In genomic region chr4:41963105-41963504, GRCh38 we compare ENCODE assay signal across 9 cellular contexts. TPM values are rescaled to one million over a fixed set of nuclear protein-coding genes. Genes with fewer than 3 reads are reported as not detected.
A peak's percentile ranks its signal among the peaks of the same experiment; 100 is the strongest.
DNase-seq lines count a peak whose midpoint lies in the region; ATAC-seq and TF ChIP-seq lines count a peak whose summit lies in the region.
"Had no signal": no experiment of that assay in that cellular context is flagged by ENCODE, and none has a peak within 500 bp of the region (broad histone marks: within the 10 kb centered on the region; RNA-seq: fewer than 3 reads in every experiment).

No MANE protein-coding gene starts in this region.

- no peak overlapping the region for H3K4me2 ChIP-seq in HCT116 (ENCODE audit: low read length)

- no peak overlapping the region for H3K9ac ChIP-seq in HCT116 (ENCODE audit: low read length)

- no peak for ATAC-seq in HCT116
- ATAC-seq in HG02973 (IDR thresholded peaks at IDR 0.05; ENCODE audit: unreplicated experiment) = no peak
- no peak for ATAC-seq in GM21717 (IDR thresholded peaks at IDR 0.05; ENCODE audit: unreplicated experiment)

- CTCF ChIA-PET in HCT116 (lab: Charles Lee) = interaction anchor here (0.7 kb wide), 2 partner anchors 276 to 280 kb away, joined by 3 read pairs; no protein-coding TSS in a partner anchor

- RAD21 ChIA-PET in HCT116 (lab: Charles Lee; ENCODE audit: low non-redundant PET in 1 of 2, low total read pairs in 2 of 2, uncharacterized antibody in 2 of 2, unreplicated experiment in 2 of 2) = no interaction called here

- no peaks in the 10 kb centered on the region for H3K79me2 ChIP-seq in HCT116 (ENCODE audit: insufficient read depth, low read length)

- DNase-seq in Caki2 (ENCODE audit: low read depth) (peak; percentile 6), HCT116 (ENCODE audit: low read depth, low spot score) (peak; percentile 10), amniotic epithelial cell (ENCODE audit: low read depth) (peak; percentile 31), lung microvascular endothelial cell (ENCODE audit: low read depth in 2 of 2) (peak; percentile 17 to 27), NCI-H2081 treated with DMSO at 0.1 percent for 48 hours (lab: John Stamatoyannopoulos, UW) (no peak)
- DNase-seq in stimulated activated naive CD4-positive, alpha-beta T cell treated with Interleukin-2 at 50 U/mL for 16 hours (lab: John Stamatoyannopoulos, UW) = no peak

- POLR2A ChIA-PET in HCT116 (lab: Charles Lee) = interaction anchor here (0.7 kb wide), 1 partner anchor 339 kb away, joined by 4 read pairs; no protein-coding TSS in a partner anchor

- H3K36me3 ChIP-seq in HCT116 (ENCODE audit: control insufficient read depth in 1 of 2, insufficient read depth in 2 of 2, low read length in 2 of 2) = no peaks in the 10 kb centered on the region; a peak in 1 of 4 replicates

- no peak overlapping the region for H3K27ac ChIP-seq in HCT116 (ENCODE audit: low read depth, low read length)

- no peaks in the 10 kb centered on the region for H3K4me1 ChIP-seq in HCT116 (ENCODE audit: control insufficient read depth in 1 of 2, insufficient read depth in 2 of 2, low read length in 2 of 2)

- TF ChIP-seq POLR2A in HCT116 (IDR thresholded peaks at IDR 0.05; ENCODE audit: borderline replicate concordance, extremely low read depth, insufficient read depth, insufficient read length) = no peak

- H2AFZ ChIP-seq in HCT116 (ENCODE audit: low read depth, low read length, poor library complexity, severe bottlenecking) = no peak overlapping the region

- TF ChIP-seq RAD21 in HCT116 (IDR thresholded peaks at IDR 0.05; ENCODE audit: low read depth) = no peak

- intact Hi-C loops in HCT116 (cut with micrococcal nuclease) = loop anchor here (1.0 kb wide), 1 partner anchor 270 kb away; no protein-coding TSS in a partner anchor

- H3K4me3 ChIP-seq in HCT116 (replicated peaks in 1 of 2; ENCODE audit: low read depth in 1 of 2, low read length in 2 of 2) = no peak overlapping the region

- no peaks in the 10 kb centered on the region for H4K20me1 ChIP-seq in HCT116 (ENCODE audit: insufficient read depth)

- H3K27me3 ChIP-seq in HCT116 (ENCODE audit: insufficient read depth, low read length) = no peaks in the 10 kb centered on the region

- in situ Hi-C loops in Caki2 (cut with HindIII; ENCODE audit: low pct_unique_long_range_greater_than_20kb, low sequenced_read_pairs) = no loop called here

- H3K9me2 ChIP-seq in HCT116 (ENCODE audit: insufficient read depth) = no peaks in the 10 kb centered on the region

- peak; percentile 19 to 58 (median 40); a peak in 4 of 6 replicates for TF ChIP-seq CTCF in HCT116 (IDR thresholded peaks at IDR 0.05 in 2 of 3, conservative IDR thresholded peaks at IDR 0.05 in 1 of 3; ENCODE audit: borderline replicate concordance in 1 of 3, insufficient read depth in 1 of 3, low read depth in 2 of 3, low read length in 2 of 3)

- H3K9me3 ChIP-seq in HCT116 (ENCODE audit: control insufficient read depth in 1 of 2, insufficient read depth in 1 of 2, low read depth in 1 of 2, low read length in 2 of 2) = no peaks in the 10 kb centered on the region

- no TSS peak for BruUV-seq in HCT116 (replicated peaks; lab: Mats Ljungman, UMichigan)

TF ChIP-seq in HCT116, 20 proteins besides CTCF, POLR2A, EP300 and RAD21:
- TF ChIP-seq ZNF274 (IDR thresholded peaks at IDR 0.05; ENCODE audit: low read depth, low read length) (no peak), FOSL1 (IDR thresholded peaks at IDR 0.05; ENCODE audit: low read depth) (no peak), EGR1 (IDR thresholded peaks at IDR 0.05; ENCODE audit: low read depth) (no peak), MAX (IDR thresholded peaks at IDR 0.05) (no peak), JUND (IDR thresholded peaks at IDR 0.05) (no peak), EZH2phosphoT487 (IDR thresholded peaks at IDR 0.05; ENCODE audit: borderline replicate concordance) (no peak), ELF1 (IDR thresholded peaks at IDR 0.05; ENCODE audit: borderline replicate concordance, low read depth) (no peak), CBX3 (IDR thresholded peaks at IDR 0.05; ENCODE audit: low read depth) (no peak), ATF3 (IDR thresholded peaks at IDR 0.05) (no peak), SIN3A (IDR thresholded peaks at IDR 0.05; ENCODE audit: low read depth) (no peak), POLR2AphosphoS5 (IDR thresholded peaks at IDR 0.05; ENCODE audit: low read depth, low read length) (no peak), REST (IDR thresholded peaks at IDR 0.05; ENCODE audit: low read depth) (no peak), SRF (IDR thresholded peaks at IDR 0.05; ENCODE audit: low read depth) (no peak), EZH2 (IDR thresholded peaks at IDR 0.05) (no peak), TCF7L2 (IDR thresholded peaks at IDR 0.05; ENCODE audit: borderline replicate concordance, extremely low read depth, insufficient read depth, insufficient read length) (no peak), CEBPB (IDR thresholded peaks at IDR 0.05; ENCODE audit: low read depth) (no peak)

RNA-seq across cellular contexts. Expression of gene DCAF4L1, which starts 18.5 kb away (rescaled TPM):
- 0.06 TPM in 1 of 2 replicates, not detected in the other for total RNA-seq in Caki2 (2014; rRNA removed; shearing (Covaris generic); ENCODE audit: low replicate concordance)
- total RNA-seq in HCT116 (2021; ENCODE audit: unreplicated experiment) (0.39 TPM), lung microvascular endothelial cell (under 0.01 TPM in 2 replicates)
- 0.14 and 0.17 TPM in 2 replicates for polyA plus RNA-seq in HCT116 (2012)
- polyA plus RNA-seq: IgD-negative memory B cell had no signal

RNA-seq across cellular contexts. Expression of gene SLC30A9, which starts 27.2 kb away (rescaled TPM):
- total RNA-seq in Caki2 (2014; rRNA removed; shearing (Covaris generic); ENCODE audit: low replicate concordance) = 19.9 and 36.1 TPM in 2 replicates
- total RNA-seq in HCT116 (2021; ENCODE audit: unreplicated experiment) (67.4 TPM), lung microvascular endothelial cell (29.2 and 35.9 TPM in 2 replicates)
- polyA plus RNA-seq in HCT116 (2012) = 22.7 and 27.2 TPM in 2 replicates

RNA-seq across cellular contexts. Expression of gene TMEM33, which starts 27.9 kb away (rescaled TPM):
- 42.8 and 55.7 TPM in 2 replicates for total RNA-seq in Caki2 (2014; rRNA removed; shearing (Covaris generic); ENCODE audit: low replicate concordance)
- total RNA-seq in HCT116 (2021; ENCODE audit: unreplicated experiment) = 82.4 TPM
- 26.9 and 33.4 TPM in 2 replicates for polyA plus RNA-seq in HCT116 (2012)
- 27.9 and 38.9 TPM in 2 replicates for total RNA-seq in lung microvascular endothelial cell

Comparison
In these comparisons a context has a peak if more than half of its experiments do, and no peak if none do; other contexts are left out.
1. DNase-seq: peak in Caki2 (single experiment), HCT116 (single experiment), amniotic epithelial cell (single experiment) and lung microvascular endothelial cell (2 of 2); none in stimulated activated naive CD4-positive, alpha-beta T cell treated with Interleukin-2 at 50 U/mL for 16 hours (single experiment) and NCI-H2081 treated with DMSO at 0.1 percent for 48 hours (single experiment).